Comparison of ENCODE assay signal across 10 cellular contexts in genomic region chr17:81713556-81714411, GRCh38. TPM values are rescaled to one million over a fixed set of nuclear protein-coding genes. Genes with fewer than 3 reads are reported as not detected.
DNase-seq lines count a peak whose midpoint lies in the region; ATAC-seq, FAIRE-seq and TF ChIP-seq lines count a peak whose summit lies in the region.
"Had no signal": no experiment of that assay in that cellular context is flagged by ENCODE, and none has a peak within 500 bp of the region (broad histone marks: within the 10 kb centered on the region; RNA-seq: fewer than 3 reads in every experiment).

No MANE protein-coding gene starts in this region.

- H3K9me3 ChIP-seq in ectodermal cell (ENCODE audit: control insufficient read depth, low read length) = no peaks in the 10 kb centered on the region
- H3K9me3 ChIP-seq in psoas muscle = no peaks in the 10 kb centered on the region
- no peaks in the 10 kb centered on the region for H3K9me3 ChIP-seq in T-helper 17 cell (ENCODE audit: control insufficient read depth, low read length, poor library complexity, severe bottlenecking)

- no peak for TF ChIP-seq CTCF in psoas muscle (IDR thresholded peaks at IDR 0.05)

- no peak for FAIRE-seq in RCC 7860 (lab: Jason Lieb, UNC)
- FAIRE-seq: endometrium had no signal

- H3K4me3 Mint-ChIP-seq in T-helper 17 cell = no peak overlapping the region

- H3K36me3 Mint-ChIP-seq in T-helper 17 cell (ENCODE audit: low read depth) = no peaks in the 10 kb centered on the region

- H3K4me1 ChIP-seq in ectodermal cell (ENCODE audit: control insufficient read depth, insufficient read depth, low read length) (peaks cover 37% of the 10 kb centered on the region), psoas muscle (peaks cover 26% of the 10 kb centered on the region)

- no peaks in the 10 kb centered on the region for H3K27me3 Mint-ChIP-seq in T-helper 17 cell

- H3K27me3 ChIP-seq in ectodermal cell (ENCODE audit: control insufficient read depth, insufficient read depth, low read length, poor library complexity, severe bottlenecking) (peaks cover 23% of the 10 kb centered on the region), psoas muscle (ENCODE audit: insufficient read depth in 3 of 3, low read length in 2 of 3) (no peaks in the 10 kb centered on the region)

- intact Hi-C loops in psoas muscle (cut with DNase I) = no loop called here

- H3K4me3 ChIP-seq in ectodermal cell (ENCODE audit: insufficient read depth, low read depth, low read length) (peak overlapping the region; percentile 67), psoas muscle (peak overlapping the region; percentile 73)

- DNase-seq in DMS 273 (lab: John Stamatoyannopoulos, UW; ENCODE audit: unreplicated experiment) (peak; percentile 55), DMS 273 treated with DMSO at 0.1 percent for 48 hours (lab: John Stamatoyannopoulos, UW) (no peak), RCC 7860 (ENCODE audit: low spot score) (peak; percentile 55), psoas muscle (peak in 1 of 2 donors; percentile 18), T-helper 17 cell (no peak), iPS-NIHi7 (ENCODE audit: extremely low spot score) (no peak)
- DNase-seq: 8988T had no signal

- no peak overlapping the region for H3K27ac Mint-ChIP-seq in T-helper 17 cell

- ATAC-seq in psoas muscle = no peak
- ATAC-seq in T-helper 17 cell = no peak
- ATAC-seq in GM21825 (IDR thresholded peaks at IDR 0.05; ENCODE audit: unreplicated experiment) = no peak

- no peaks in the 10 kb centered on the region for H3K36me3 ChIP-seq in ectodermal cell (ENCODE audit: control insufficient read depth, insufficient read depth, low read length)
- no peaks in the 10 kb centered on the region for H3K36me3 ChIP-seq in psoas muscle (ENCODE audit: insufficient read depth in 1 of 2, low read depth in 1 of 2)

- 72 to 73% methylated on average over 36 of the region's 36 CpGs for WGBS in ectodermal cell, 2 experiments
- WGBS in psoas muscle, 3 donors = 71 to 73% (median 73%) methylated on average over 34 to 36 of the region's 36 CpGs

- H3K27ac ChIP-seq in ectodermal cell (ENCODE audit: insufficient read depth, low read depth, low read length, poor library complexity, severe bottlenecking) (no peak overlapping the region), psoas muscle (no peak overlapping the region)

- H3K4me1 Mint-ChIP-seq in T-helper 17 cell = peaks cover 8% of the 10 kb centered on the region

RNA-seq across cellular contexts. Expression of gene SLC25A10, which starts 1.7 kb away (rescaled TPM):
- polyA plus RNA-seq in ectodermal cell (2013, experiment 1 of 4) = 18.9 TPM
- 17.2 TPM for polyA plus RNA-seq in ectodermal cell (2013, experiment 2 of 4)
- 12.1 TPM for polyA plus RNA-seq in ectodermal cell (2013, experiment 3 of 4)
- polyA plus RNA-seq in ectodermal cell (2013, experiment 4 of 4) = 13.9 TPM
- total RNA-seq in psoas muscle = 1 to 10 TPM; 2.4 to 6.3 (median 3.8) TPM
- polyA plus RNA-seq in psoas muscle = 1 to 10 TPM; 5.9 to 7.0 (median 6.3) TPM
- total RNA-seq in T-helper 17 cell = 1 to 10 TPM; 3.4 TPM

RNA-seq across cellular contexts. Expression of gene MRPL12, which starts 10.6 kb away (rescaled TPM):
- polyA plus RNA-seq in ectodermal cell (2013, experiment 1 of 4) = 83.2 TPM
- 84.6 TPM for polyA plus RNA-seq in ectodermal cell (2013, experiment 2 of 4)
- 63.0 TPM for polyA plus RNA-seq in ectodermal cell (2013, experiment 3 of 4)
- 71.5 TPM for polyA plus RNA-seq in ectodermal cell (2013, experiment 4 of 4)
- 100 to 1,000 TPM in 2 of 4 donors, 10 to 100 TPM in 2; 93.0 to 175 (median 104) TPM for total RNA-seq in psoas muscle
- polyA plus RNA-seq in psoas muscle = 100 to 1,000 TPM; 222 to 558 (median 242) TPM
- total RNA-seq in T-helper 17 cell = 10 to 100 TPM; 21.4 to 21.8 TPM

RNA-seq across cellular contexts. Expression of gene HGS, which starts 30.0 kb away (rescaled TPM):
- polyA plus RNA-seq in ectodermal cell (2013, experiment 1 of 4) = 108 TPM
- 108 TPM for polyA plus RNA-seq in ectodermal cell (2013, experiment 2 of 4)
- polyA plus RNA-seq in ectodermal cell (2013, experiment 3 of 4) = 95.2 TPM
- 92.3 TPM for polyA plus RNA-seq in ectodermal cell (2013, experiment 4 of 4)
- 10 to 100 TPM; 38.6 to 74.5 (median 56.5) TPM for total RNA-seq in psoas muscle
- 100 to 1,000 TPM in 2 of 3 donors, 10 to 100 TPM in 1; 62.3 to 158 (median 139) TPM for polyA plus RNA-seq in psoas muscle
- total RNA-seq in T-helper 17 cell = 100 to 1,000 TPM; 111 to 121 TPM

RNA-seq across cellular contexts. Expression of gene ARL16, which starts 30.2 kb away (rescaled TPM):
- 64.0 TPM for polyA plus RNA-seq in ectodermal cell (2013, experiment 1 of 4)
- polyA plus RNA-seq in ectodermal cell (2013, experiment 2 of 4) = 62.6 TPM
- polyA plus RNA-seq in ectodermal cell (2013, experiment 3 of 4) = 48.6 TPM
- polyA plus RNA-seq in ectodermal cell (2013, experiment 4 of 4) = 57.1 TPM
- total RNA-seq in psoas muscle = 10 to 100 TPM in 3 of 4 donors, 1 to 10 TPM in 1; 7.8 to 15.6 (median 11.9) TPM
- polyA plus RNA-seq in psoas muscle = 10 to 100 TPM; 23.2 to 29.3 (median 29.1) TPM
- total RNA-seq in T-helper 17 cell = 10 to 100 TPM; 10.5 to 34.0 TPM

RNA-seq across cellular contexts. Expression of gene CCDC137, which starts 47.2 kb away (rescaled TPM):
- polyA plus RNA-seq in ectodermal cell (2013, experiment 1 of 4) = 39.7 TPM
- 34.3 TPM for polyA plus RNA-seq in ectodermal cell (2013, experiment 2 of 4)
- polyA plus RNA-seq in ectodermal cell (2013, experiment 3 of 4) = 30.9 TPM
- 32.6 TPM for polyA plus RNA-seq in ectodermal cell (2013, experiment 4 of 4)
- 10 to 100 TPM in 1 of 4 donors, 1 to 10 TPM in 3; 4.8 to 14.9 (median 8.6) TPM for total RNA-seq in psoas muscle
- polyA plus RNA-seq in psoas muscle = 10 to 100 TPM; 11.3 to 47.4 (median 28.5) TPM
- 10 to 100 TPM; 15.0 to 18.4 TPM for total RNA-seq in T-helper 17 cell

Comparison
In these comparisons a context has a peak if more than half of its experiments do, and no peak if none do; other contexts are left out.
1. DNase-seq: peak in DMS 273 (single experiment) and RCC 7860 (single experiment); none in DMS 273 treated with DMSO at 0.1 percent for 48 hours (single experiment), T-helper 17 cell (0 of 3) and iPS-NIHi7 (single experiment).
2. RNA of gene MRPL12, which starts 10.6 kb away (total RNA-seq): 93.0 to 175 TPM in psoas muscle; 21.4 to 21.8 TPM in T-helper 17 cell; every median in the first group is over 4 times any median in the second.